Comparison of ENCODE assay signal across 13 cellular contexts in genomic region chr11:64788321-64789215, GRCh38. TPM values are rescaled to one million over a fixed set of nuclear protein-coding genes. Genes with fewer than 3 reads are reported as not detected.
DNase-seq lines count a peak whose midpoint lies in the region; ATAC-seq and TF ChIP-seq lines count a peak whose summit lies in the region.
"Had no signal": no experiment of that assay in that cellular context is flagged by ENCODE, and none has a peak within 500 bp of the region (broad histone marks: within the 10 kb centered on the region; RNA-seq: fewer than 3 reads in every experiment).

No MANE protein-coding gene starts in this region.

- DNase-seq in cardiac septum (ENCODE audit: low spot score) = peak; percentile 44
- no peak for DNase-seq in left ventricle myocardium inferior
- DNase-seq in GM13977 (ENCODE audit: low spot score) = peak; percentile 18
- DNase-seq in lower lobe of right lung = peak; percentile 31
- peak; percentile 61 for DNase-seq in sigmoid colon
- DNase-seq in SK-N-SH = no peak
- no peak for DNase-seq in COR-L47 (lab: John Stamatoyannopoulos, UW)
- no peak for DNase-seq in NCI-H1417 (lab: John Stamatoyannopoulos, UW)
- DNase-seq: NCI-H1092, NCI-H1694 had no signal

- H3K27me3 ChIP-seq in left ventricle myocardium inferior (ENCODE audit: low read depth) (no peaks in the 10 kb centered on the region), lower lobe of right lung (ENCODE audit: low read depth) (no peaks in the 10 kb centered on the region), sigmoid colon (no peaks in the 10 kb centered on the region), SK-N-SH (ENCODE audit: insufficient read depth) (no peaks in the 10 kb centered on the region)
- H3K27me3 ChIP-seq: MG63 had no signal

- H3K4me2 ChIP-seq in SK-N-SH = no peak overlapping the region
- H3K4me2 ChIP-seq: A549 had no signal

- TF ChIP-seq EP300 in sigmoid colon (IDR thresholded peaks at IDR 0.05) (no peak), SK-N-SH (IDR thresholded peaks at IDR 0.05; ENCODE audit: borderline replicate concordance in 1 of 2, low read depth in 1 of 2, low read length in 1 of 2) (no peak)

- peak in 1 of 2 donors; percentile 22 for ATAC-seq in lower lobe of right lung

- CTCF ChIA-PET in SK-N-SH (lab: Yijun Ruan, JAX) = interaction anchor here (0.5 to 3.4 kb wide), 14 partner anchors 9 to 342 kb away, joined by 3 to 20 read pairs (median 4); partner anchors contain the start of genes MAP4K2 and TM7SF2

- TF ChIP-seq RAD21 in SK-N-SH (IDR thresholded peaks at IDR 0.05; ENCODE audit: low read length) = no peak

- no peaks in the 10 kb centered on the region for H3K79me2 ChIP-seq in SK-N-SH (ENCODE audit: insufficient read depth)

- TF ChIP-seq CTCF in left ventricle myocardium inferior (IDR thresholded peaks at IDR 0.05; ENCODE audit: borderline replicate concordance) (no peak), GM13977 (IDR thresholded peaks at IDR 0.05; ENCODE audit: extremely low read depth, insufficient read depth, missing control alignments) (no peak), lower lobe of right lung (IDR thresholded peaks at IDR 0.05) (no peak), sigmoid colon (IDR thresholded peaks at IDR 0.05) (no peak), SK-N-SH (IDR thresholded peaks at IDR 0.05) (no peak)

- peaks cover 29% of the 10 kb centered on the region for H3K36me3 ChIP-seq in left ventricle myocardium inferior
- H3K36me3 ChIP-seq in lower lobe of right lung = peaks cover 31% of the 10 kb centered on the region
- peaks cover 0 to 29% (median 6%) of the 10 kb centered on the region in 4 donors for H3K36me3 ChIP-seq in sigmoid colon
- peaks cover 0 to 9% of the 10 kb centered on the region in 2 experiments for H3K36me3 ChIP-seq in SK-N-SH (replicated peaks in 1 of 2; ENCODE audit: control insufficient read depth in 1 of 2, insufficient read depth in 2 of 2, low read length in 1 of 2)
- H3K36me3 ChIP-seq: MG63 had no signal

- H3K27ac ChIP-seq in left ventricle myocardium inferior (replicated peaks) = no peak overlapping the region
- H3K27ac ChIP-seq in lower lobe of right lung = no peak overlapping the region
- no peak overlapping the region for H3K27ac ChIP-seq in sigmoid colon
- no peak overlapping the region for H3K27ac ChIP-seq in SK-N-SH (ENCODE audit: low read depth in 2 of 2, low read length in 1 of 2)
- H3K27ac ChIP-seq: C4-2B had no signal

- H3K4me1 ChIP-seq in left ventricle myocardium inferior (peaks cover 6% of the 10 kb centered on the region), lower lobe of right lung (peaks cover 5% of the 10 kb centered on the region), sigmoid colon (peaks cover 0 to 9% (median 6%) of the 10 kb centered on the region in 4 donors), SK-N-SH (ENCODE audit: control insufficient read depth in 1 of 2, insufficient read depth in 2 of 2, low read depth in 1 of 2, low read length in 1 of 2) (no peaks in the 10 kb centered on the region)
- H3K4me1 ChIP-seq: A549 had no signal

- no peaks in the 10 kb centered on the region for H3K9me3 ChIP-seq in left ventricle myocardium inferior (replicated peaks)
- H3K9me3 ChIP-seq in lower lobe of right lung = no peaks in the 10 kb centered on the region
- H3K9me3 ChIP-seq in sigmoid colon = no peaks in the 10 kb centered on the region
- no peaks in the 10 kb centered on the region for H3K9me3 ChIP-seq in SK-N-SH
- H3K9me3 ChIP-seq: A549, MG63 had no signal

- no peaks in the 10 kb centered on the region for H4K20me1 ChIP-seq in SK-N-SH (ENCODE audit: insufficient read depth)

- in situ Hi-C loops in GM13977 (cut with MboI; ENCODE audit: low pct_unique_long_range_greater_than_20kb, low sequenced_read_pairs, unreplicated experiment) = no loop called here

- peaks cover 19% of the 10 kb centered on the region for H3F3A ChIP-seq in SK-N-SH (replicated peaks; ENCODE audit: insufficient read depth)

- intact Hi-C loops in cardiac septum (cut with DNase I) (no loop called here), left ventricle myocardium inferior (cut with micrococcal nuclease) (no loop called here), lower lobe of right lung (cut with DNase I) (no loop called here), sigmoid colon (cut with DNase I) (loop anchor here (5.0 kb wide), 1 partner anchor 99 kb away; no protein-coding TSS in a partner anchor)

- no peak overlapping the region for H3K4me3 ChIP-seq in left ventricle myocardium inferior
- H3K4me3 ChIP-seq in lower lobe of right lung = no peak overlapping the region
- no peak overlapping the region for H3K4me3 ChIP-seq in sigmoid colon
- H3K4me3 ChIP-seq in SK-N-SH (ENCODE audit: low read depth in 2 of 2, low read length in 1 of 2) = no peak overlapping the region
- H3K4me3 ChIP-seq: A549, MG63 had no signal

- POLR2A ChIA-PET in SK-N-SH (lab: Yijun Ruan, JAX) = interaction anchor here (0.6 kb wide), 1 partner anchor 10 kb away, joined by 3 read pairs; the partner anchor contains the start of gene SF1

- WGBS in sigmoid colon, 2 donors = 90% methylated on average over 9 of the region's 9 CpGs
- 78% methylated on average over 5 of the region's 9 CpGs for WGBS in SK-N-SH (ENCODE audit: low lambda C conversion rate)

- H3K9ac ChIP-seq in SK-N-SH = no peak overlapping the region

- no peak for TF ChIP-seq POLR2A in sigmoid colon (IDR thresholded peaks at IDR 0.05)

- no peak overlapping the region for H2AFZ ChIP-seq in SK-N-SH (ENCODE audit: low read depth)

- no peaks in the 10 kb centered on the region for H3K9me2 ChIP-seq in SK-N-SH

TF ChIP-seq in SK-N-SH, 30 proteins besides CTCF, POLR2A, EP300 and RAD21:
- TF ChIP-seq RCOR1 (IDR thresholded peaks at IDR 0.05; ENCODE audit: low read length) = no peak
- TF ChIP-seq YY1 (IDR thresholded peaks at IDR 0.05; ENCODE audit: low read depth) = no peak
TF ChIP-seq in SK-N-SH: peak in this region for 0.

RNA-seq across cellular contexts. Expression of gene SF1, which starts 10.2 kb away (rescaled TPM):
- total RNA-seq in cardiac septum (175 TPM), left ventricle myocardium inferior (188 TPM), lower lobe of right lung (269 TPM), sigmoid colon (100 to 1,000 TPM; 185 to 381 (median 294) TPM)
- polyA plus RNA-seq in sigmoid colon (100 to 1,000 TPM in 1 of 3 donors, 10 to 100 TPM in 2; 36.5 to 126 (median 43.2) TPM), SK-N-SH (2012; rRNA removed) (59.4 and 66.3 TPM in 2 replicates)
- polyA plus RNA-seq in SK-N-SH (2012; cell fraction: cytosol; rRNA removed) = 60.8 and 62.6 TPM in 2 replicates
- 316 TPM in 2 replicates for polyA plus RNA-seq in SK-N-SH (2012; cell fraction: nucleus; rRNA removed)

RNA-seq across cellular contexts. Expression of gene MAP4K2, which starts 14.4 kb away (rescaled TPM):
- total RNA-seq in cardiac septum (6.7 TPM), left ventricle myocardium inferior (7.5 TPM), lower lobe of right lung (29.1 TPM), sigmoid colon (10 to 100 TPM; 11.5 to 23.5 (median 16.6) TPM)
- polyA plus RNA-seq in sigmoid colon (10 to 100 TPM in 2 of 3 donors, 1 to 10 TPM in 1; 9.0 to 19.8 (median 11.1) TPM), SK-N-SH (2012; rRNA removed) (17.4 and 20.0 TPM in 2 replicates)
- polyA plus RNA-seq in SK-N-SH (2012; cell fraction: cytosol; rRNA removed) = 6.5 and 10.8 TPM in 2 replicates
- 52.1 and 63.7 TPM in 2 replicates for polyA plus RNA-seq in SK-N-SH (2012; cell fraction: nucleus; rRNA removed)

RNA-seq across cellular contexts. Expression of gene MEN1, which starts 21.8 kb away (rescaled TPM):
- total RNA-seq in cardiac septum (8.6 TPM), left ventricle myocardium inferior (8.7 TPM), lower lobe of right lung (22.7 TPM), sigmoid colon (10 to 100 TPM in 1 of 4 donors, 1 to 10 TPM in 3; 6.8 to 12.7 (median 8.8) TPM)
- polyA plus RNA-seq in sigmoid colon (10 to 100 TPM in 2 of 3 donors, 1 to 10 TPM in 1; 9.0 to 26.1 (median 10.9) TPM), SK-N-SH (2012; rRNA removed) (40.7 and 52.9 TPM in 2 replicates)
- 17.3 and 26.9 TPM in 2 replicates for polyA plus RNA-seq in SK-N-SH (2012; cell fraction: cytosol; rRNA removed)
- 101 and 105 TPM in 2 replicates for polyA plus RNA-seq in SK-N-SH (2012; cell fraction: nucleus; rRNA removed)

RNA-seq across cellular contexts. Expression of gene PYGM, which starts 28.8 kb away (rescaled TPM):
- total RNA-seq in cardiac septum (42.5 TPM), left ventricle myocardium inferior (89.5 TPM), lower lobe of right lung (2.6 TPM), sigmoid colon (10 to 100 TPM; 10.5 to 42.1 (median 27.1) TPM)
- polyA plus RNA-seq in sigmoid colon (1 to 10 TPM in 2 of 3 donors, under 1 TPM in 1; 0.23 to 2.1 (median 1.8) TPM), SK-N-SH (2012; rRNA removed) (0.08 TPM in 2 replicates)
- polyA plus RNA-seq in SK-N-SH (2012; cell fraction: cytosol; rRNA removed) = 0.03 and 0.05 TPM in 2 replicates
- polyA plus RNA-seq in SK-N-SH (2012; cell fraction: nucleus; rRNA removed) = 0.21 and 0.23 TPM in 2 replicates

RNA-seq across cellular contexts. Expression of gene RASGRP2, which starts 44.6 kb away (rescaled TPM):
- total RNA-seq in cardiac septum (30.8 TPM), left ventricle myocardium inferior (21.1 TPM), lower lobe of right lung (30.4 TPM), sigmoid colon (10 to 100 TPM; 26.7 to 77.0 (median 27.8) TPM)
- polyA plus RNA-seq in sigmoid colon (100 to 1,000 TPM in 1 of 3 donors, 1 to 10 TPM in 2; 2.1 to 101 (median 4.8) TPM), SK-N-SH (2012; rRNA removed) (1.6 and 2.2 TPM in 2 replicates)
- 0.50 and 0.92 TPM in 2 replicates for polyA plus RNA-seq in SK-N-SH (2012; cell fraction: cytosol; rRNA removed)
- polyA plus RNA-seq in SK-N-SH (2012; cell fraction: nucleus; rRNA removed) = 10.3 and 12.9 TPM in 2 replicates

Comparison
In these comparisons a context has a peak if more than half of its experiments do, and no peak if none do; other contexts are left out.
1. DNase-seq: peak in cardiac septum (single experiment), GM13977 (single experiment), lower lobe of right lung (single experiment) and sigmoid colon (single experiment); none in left ventricle myocardium inferior (single experiment), SK-N-SH (single experiment), COR-L47 (single experiment) and NCI-H1417 (0 of 3).